ENCODE assay signal across 19 cellular contexts in the genomic region with DNA sequence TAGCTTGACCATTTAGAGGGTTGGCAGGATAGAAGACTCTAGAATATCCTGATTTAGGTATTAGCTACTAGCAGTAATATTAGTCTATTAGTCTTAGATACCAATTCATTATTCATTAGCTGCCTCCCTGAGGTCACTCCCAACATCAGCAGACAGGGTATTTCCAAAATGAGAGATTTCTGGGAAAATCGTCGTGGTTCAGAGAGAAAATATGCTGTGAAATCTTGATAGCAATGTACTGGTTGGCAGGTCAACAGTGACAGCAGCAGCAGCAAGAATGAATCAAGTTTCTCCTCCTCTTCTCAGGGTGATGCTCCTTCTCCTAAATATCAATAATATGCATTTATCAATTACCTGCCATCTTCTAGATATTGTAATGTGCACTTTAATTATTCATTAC.
A peak's percentile ranks its signal among the peaks of the same experiment; 100 is the strongest.
DNase-seq lines count a peak whose midpoint lies in the region; ATAC-seq and TF ChIP-seq lines count a peak whose summit lies in the region.
"Had no signal": no experiment of that assay in that cellular context is flagged by ENCODE, and none has a peak within 500 bp of the region (broad histone marks: within the 10 kb centered on the region; RNA-seq: fewer than 3 reads in every experiment).

No MANE protein-coding gene starts in this region.

- H3K36me3 Mint-ChIP-seq in effector memory CD8-positive, alpha-beta T cell (ENCODE audit: insufficient read depth): no peaks in the 10 kb centered on the region
- H3K36me3 Mint-ChIP-seq: CD14-positive monocyte; CD8-positive, alpha-beta memory T cell had no signal

- no peaks in the 10 kb centered on the region for H3K27me3 Mint-ChIP-seq in effector memory CD8-positive, alpha-beta T cell
- H3K27me3 Mint-ChIP-seq: CD4-positive, alpha-beta T cell; CD8-positive, alpha-beta memory T cell had no signal

- H3K4me1 Mint-ChIP-seq in effector memory CD8-positive, alpha-beta T cell (ENCODE audit: low read depth in 2 of 2): no peaks in the 10 kb centered on the region
- H3K4me1 Mint-ChIP-seq: CD14-positive monocyte; CD8-positive, alpha-beta memory T cell; GM23338; H9 had no signal

- in situ Hi-C loops in ACHN (cut with HindIII; ENCODE audit: low pct_ligation_motif_present, low pct_unique_long_range_greater_than_20kb, low sequenced_read_pairs): no loop called here

- TF ChIP-seq CTCF in choroid plexus epithelial cell (conservative IDR thresholded peaks at IDR 0.05; ENCODE audit: low read depth, low read length): no peak

- ATAC-seq in effector memory CD8-positive, alpha-beta T cell (replicated peaks): no peak
- no peak for ATAC-seq in HG03460 (IDR thresholded peaks at IDR 0.05; ENCODE audit: unreplicated experiment)
- ATAC-seq: GM23338, HCT116 had no signal

- H3K27ac Mint-ChIP-seq in effector memory CD8-positive, alpha-beta T cell: no peak overlapping the region
- H3K27ac Mint-ChIP-seq: CD14-positive monocyte; CD4-positive, alpha-beta T cell; CD8-positive, alpha-beta memory T cell; GM23338; H9 had no signal

- DNase-seq in ACHN (peak; percentile 10), choroid plexus epithelial cell (ENCODE audit: low read depth) (peak; percentile 65), iris pigment epithelial cell (ENCODE audit: low read depth) (peak; percentile 20), ecto neural progenitor cell (ENCODE audit: low spot score) (no peak)
- DNase-seq in effector memory CD8-positive, alpha-beta T cell: no peak
- DNase-seq: AML-193; BE2C; Calu3; CD4-positive, alpha-beta T cell; CD8-positive, alpha-beta memory T cell; DMS53; DMS79 treated with DMSO at 0.1 percent for 48 hours; GF-D8; H9 had no signal

- H3K4me3 ChIP-seq in choroid plexus epithelial cell (ENCODE audit: low read depth, low read length): no peak overlapping the region
- H3K4me3 ChIP-seq: BLaER1 treated with 17β-estradiol and CSF1 and Interleukin-3, amounts not matched to agents 10 nM and 100 nM; GM23338 had no signal

- no peak overlapping the region for H3K4me3 Mint-ChIP-seq in effector memory CD8-positive, alpha-beta T cell
- H3K4me3 Mint-ChIP-seq: CD14-positive monocyte; CD4-positive, alpha-beta T cell; CD8-positive, alpha-beta memory T cell; GM23338; H9 had no signal

- no peaks in the 10 kb centered on the region for H3K9me3 Mint-ChIP-seq in effector memory CD8-positive, alpha-beta T cell
- H3K9me3 Mint-ChIP-seq: GM23338 had no signal

Comparison
In these comparisons a context has a peak if more than half of its experiments do, and no peak if none do; other contexts are left out.
1. DNase-seq: peak in ACHN (single experiment), choroid plexus epithelial cell (single experiment) and iris pigment epithelial cell (single experiment); none in ecto neural progenitor cell (single experiment) and effector memory CD8-positive, alpha-beta T cell (0 of 3).